In the genomic region with DNA sequence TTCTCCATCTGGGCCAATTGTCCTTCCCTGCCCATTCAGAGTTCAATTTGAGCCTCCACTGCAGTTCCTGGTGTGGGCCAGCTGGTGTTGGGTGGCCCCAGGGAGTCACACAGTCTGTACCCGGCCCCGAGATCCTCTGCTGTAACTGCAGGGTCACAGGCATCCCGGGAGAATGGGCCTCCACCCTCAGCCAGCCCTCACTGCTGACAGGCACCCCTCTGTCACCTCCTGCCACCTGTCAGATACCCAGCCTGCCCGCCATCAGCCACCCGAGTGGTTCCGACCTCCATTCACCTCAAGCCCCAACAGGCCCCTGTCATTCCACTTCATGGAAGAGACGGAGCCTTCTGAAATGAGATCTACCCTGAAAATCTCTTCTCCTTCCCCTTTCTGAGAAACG, we compare ENCODE assay signal across 24 cellular contexts.
"Had no signal": no experiment of that assay in that cellular context is flagged by ENCODE, and none has a peak within 500 bp of the region (broad histone marks: within the 10 kb centered on the region; RNA-seq: fewer than 3 reads in every experiment).

No MANE protein-coding gene starts in this region.

- H3K4me1 Mint-ChIP-seq: immature natural killer cell; mesothelial cell of epicardium; naive B cell; nephron; stimulated activated naive B cell treated with anti-CD40 and anti-IgM and Interleukin-4, amounts not matched to agents 10 μg/mL and 1 μg/mL and 100 μg/mL, for 72 hours had no signal

- H3K36me3 ChIP-seq: heart left ventricle, left ventricle myocardium inferior, ovary, right atrium auricular region, right lobe of liver, stomach, thyroid gland, transverse colon, upper lobe of left lung had no signal

- H3K27me3 ChIP-seq: ovary, right atrium auricular region, right lobe of liver, stomach, testis, thyroid gland, transverse colon, upper lobe of left lung had no signal

- H3K27ac ChIP-seq: heart left ventricle, left ventricle myocardium inferior, ovary, right atrium auricular region, right lobe of liver, stomach, testis, thyroid gland, transverse colon, upper lobe of left lung had no signal

- H3K4me1 ChIP-seq: heart left ventricle, left ventricle myocardium inferior, right atrium auricular region, right lobe of liver, stomach, testis, thyroid gland, transverse colon, upper lobe of left lung had no signal

- H3K27me3 Mint-ChIP-seq: stimulated activated naive B cell treated with anti-CD40 and anti-IgM and Interleukin-4, amounts not matched to agents 10 μg/mL and 1 μg/mL and 100 μg/mL, for 72 hours had no signal

- H3K27ac Mint-ChIP-seq: immature natural killer cell; mesothelial cell of epicardium; nephron; progenitor cell of endocrine pancreas; stimulated activated naive B cell treated with anti-CD40 and anti-IgM and Interleukin-4, amounts not matched to agents 10 μg/mL and 1 μg/mL and 100 μg/mL, for 72 hours had no signal

- DNase-seq: heart left ventricle; hypothalamus; immature natural killer cell; left ventricle myocardium inferior; mesendoderm; naive B cell; ovary; right lobe of liver; stimulated activated CD4-positive, alpha-beta T cell treated with anti-CD3 and anti-CD28 coated beads, Interleukin-12 subunit alpha, Interleukin-12 subunit beta, amount 100 ng/mL, for 4 hours; stimulated activated CD4-positive, alpha-beta T cell treated with anti-CD3 and anti-CD28 coated beads, Interleukin-15, amount 100 ng/mL, for 24 hours; stimulated activated CD4-positive, alpha-beta T cell treated with anti-CD3 and anti-CD28 coated beads, Interleukin-2, amount 100 ng/mL, for 24 hours; stimulated activated CD4-positive, alpha-beta T cell treated with anti-CD3 and anti-CD28 coated beads, Interleukin-4, amount 100 ng/mL, for 1 hour; stimulated activated naive B cell treated with anti-CD40 and anti-IgM and Interleukin-4, amounts not matched to agents 10 μg/mL and 1 μg/mL and 100 μg/mL, for 72 hours; stimulated activated naive CD8-positive, alpha-beta T cell treated with anti-CD3 and anti-CD28 coated beads, Interleukin-15, Interleukin-2, amounts not matched to agents 100 U/mL and 50 U/mL, for 24 hours; stomach; testis; thyroid gland; transverse colon had no signal

- H3K9me3 ChIP-seq: heart left ventricle, left ventricle myocardium inferior, ovary, right atrium auricular region, right lobe of liver, stomach, testis, thyroid gland, transverse colon, upper lobe of left lung had no signal

- H3K36me3 Mint-ChIP-seq: mesothelial cell of epicardium; naive B cell; stimulated activated naive B cell treated with anti-CD40 and anti-IgM and Interleukin-4, amounts not matched to agents 10 μg/mL and 1 μg/mL and 100 μg/mL, for 72 hours had no signal

- H3K4me3 ChIP-seq: heart left ventricle, left ventricle myocardium inferior, lung, ovary, right atrium auricular region, right lobe of liver, stomach, testis, thyroid gland, transverse colon, upper lobe of left lung had no signal

- H3K4me3 Mint-ChIP-seq: immature natural killer cell; mesothelial cell of epicardium; naive B cell; nephron; stimulated activated naive B cell treated with anti-CD40 and anti-IgM and Interleukin-4, amounts not matched to agents 10 μg/mL and 1 μg/mL and 100 μg/mL, for 72 hours had no signal

- H3K9me3 Mint-ChIP-seq: immature natural killer cell; mesothelial cell of epicardium; nephron; stimulated activated naive B cell treated with anti-CD40 and anti-IgM and Interleukin-4, amounts not matched to agents 10 μg/mL and 1 μg/mL and 100 μg/mL, for 72 hours had no signal
